Comparison of ENCODE assay signal across 1 cellular context in genomic region chr1:3453203-3453761, GRCh38.
TF ChIP-seq lines count a peak whose summit lies in the region.

No MANE protein-coding gene starts in this region.

TF ChIP-seq in HepG2, 621 proteins besides CTCF, POLR2A, EP300 and RAD21 (continued from another document):
- TF ChIP-seq ZNF770 (CRISPR knock-in tag; IDR thresholded peaks at IDR 0.05) (0 out of 2 replicates have a peak, but pooled peaks have one; percentile 16), ZNF883 (CRISPR knock-in tag; IDR thresholded peaks at IDR 0.05; ENCODE audit: not compliant biosample characterization) (peak; percentile 38), ZNF678 (CRISPR knock-in tag; IDR thresholded peaks at IDR 0.05) (0 out of 2 replicates have a peak, but pooled peaks have one; percentile 54), HNF4A (CRISPR knock-in tag; IDR thresholded peaks at IDR 0.05) (peak; percentile 25; the same call in 1 of the 2 replicates), GABPB1 (CRISPR knock-in tag; IDR thresholded peaks at IDR 0.05) (0 out of 2 replicates have a peak, but pooled peaks have one; percentile 42), MXD3 (CRISPR knock-in tag; IDR thresholded peaks at IDR 0.05) (peak; percentile 48), CSRNP1 (CRISPR knock-in tag; IDR thresholded peaks at IDR 0.05) (no peak), ZFP36 (IDR thresholded peaks at IDR 0.05; ENCODE audit: borderline replicate concordance, low read depth, low read length, partially characterized antibody) (peak; percentile 15), TRIM22 (IDR thresholded peaks at IDR 0.05) (no peak), NR2F6 (IDR thresholded peaks at IDR 0.05) (peak; percentile 77), NR2F6 (CRISPR knock-in tag; IDR thresholded peaks at IDR 0.05) (peak; percentile 70), ZNF772 (CRISPR knock-in tag; IDR thresholded peaks at IDR 0.05) (0 out of 2 replicates have a peak, but pooled peaks have one; percentile 35), THAP11 (CRISPR knock-in tag; IDR thresholded peaks at IDR 0.05) (peak; percentile 40; the same call in 1 of the 2 replicates), SAP130 (CRISPR knock-in tag; IDR thresholded peaks at IDR 0.05; ENCODE audit: low read depth) (peak; percentile 39; the same call in 1 of the 2 replicates), TARDBP (CRISPR knock-in tag; IDR thresholded peaks at IDR 0.05) (peak; percentile 65), THAP7 (CRISPR knock-in tag; IDR thresholded peaks at IDR 0.05) (0 out of 2 replicates have a peak, but pooled peaks have one; percentile 49), CHCHD3 (CRISPR knock-in tag; IDR thresholded peaks at IDR 0.05) (no peak), IRF2 (CRISPR knock-in tag; IDR thresholded peaks at IDR 0.05) (0 out of 2 replicates have a peak, but pooled peaks have one; percentile 62), ZNF281 (CRISPR knock-in tag; IDR thresholded peaks at IDR 0.05; ENCODE audit: borderline replicate concordance) (peak; percentile 16; the same call in 1 of the 2 replicates), TRAFD1 (CRISPR knock-in tag; IDR thresholded peaks at IDR 0.05; ENCODE audit: borderline replicate concordance) (0 out of 2 replicates have a peak, but pooled peaks have one; percentile 23), FOSL2 (CRISPR knock-in tag; IDR thresholded peaks at IDR 0.05) (0 out of 2 replicates have a peak, but pooled peaks have one; percentile 9), NR2F1 (CRISPR knock-in tag; IDR thresholded peaks at IDR 0.05) (0 out of 4 replicates have a peak, but pooled peaks of 1 of the 2 experiments have one; percentile 18), IKZF5 (CRISPR knock-in tag; IDR thresholded peaks at IDR 0.05) (peak; percentile 52; the same call in 1 of the 2 replicates), ZSCAN30 (CRISPR knock-in tag; IDR thresholded peaks at IDR 0.05) (no peak), AHR (CRISPR knock-in tag; IDR thresholded peaks at IDR 0.05) (no peak), RBFOX2 (IDR thresholded peaks at IDR 0.05; ENCODE audit: low read depth, low read length) (peak; percentile 88), ZNF563 (CRISPR knock-in tag; IDR thresholded peaks at IDR 0.05) (0 out of 2 replicates have a peak, but pooled peaks have one; percentile 35), ZNF230 (CRISPR knock-in tag; IDR thresholded peaks at IDR 0.05) (0 out of 2 replicates have a peak, but pooled peaks have one; percentile 34), FLYWCH1 (CRISPR knock-in tag; IDR thresholded peaks at IDR 0.05) (no peak), TAF15 (IDR thresholded peaks at IDR 0.05; ENCODE audit: low read depth, low read length, poor library complexity, severe bottlenecking) (peak; percentile 69), ZNF547 (CRISPR knock-in tag; IDR thresholded peaks at IDR 0.05) (no peak), TEF (CRISPR knock-in tag; IDR thresholded peaks at IDR 0.05) (no peak)
- TF ChIP-seq, protein P1, sequence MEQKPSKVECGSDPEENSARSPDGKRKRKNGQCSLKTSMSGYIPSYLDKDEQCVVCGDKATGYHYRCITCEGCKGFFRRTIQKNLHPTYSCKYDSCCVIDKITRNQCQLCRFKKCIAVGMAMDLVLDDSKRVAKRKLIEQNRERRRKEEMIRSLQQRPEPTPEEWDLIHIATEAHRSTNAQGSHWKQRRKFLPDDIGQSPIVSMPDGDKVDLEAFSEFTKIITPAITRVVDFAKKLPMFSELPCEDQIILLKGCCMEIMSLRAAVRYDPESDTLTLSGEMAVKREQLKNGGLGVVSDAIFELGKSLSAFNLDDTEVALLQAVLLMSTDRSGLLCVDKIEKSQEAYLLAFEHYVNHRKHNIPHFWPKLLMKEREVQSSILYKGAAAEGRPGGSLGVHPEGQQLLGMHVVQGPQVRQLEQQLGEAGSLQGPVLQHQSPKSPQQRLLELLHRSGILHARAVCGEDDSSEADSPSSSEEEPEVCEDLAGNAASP (CRISPR knock-in tag; IDR thresholded peaks at IDR 0.05; ENCODE audit: borderline replicate concordance): peak; percentile 52
